Comparison of ENCODE assay signal across 8 cellular contexts in the genomic region with DNA sequence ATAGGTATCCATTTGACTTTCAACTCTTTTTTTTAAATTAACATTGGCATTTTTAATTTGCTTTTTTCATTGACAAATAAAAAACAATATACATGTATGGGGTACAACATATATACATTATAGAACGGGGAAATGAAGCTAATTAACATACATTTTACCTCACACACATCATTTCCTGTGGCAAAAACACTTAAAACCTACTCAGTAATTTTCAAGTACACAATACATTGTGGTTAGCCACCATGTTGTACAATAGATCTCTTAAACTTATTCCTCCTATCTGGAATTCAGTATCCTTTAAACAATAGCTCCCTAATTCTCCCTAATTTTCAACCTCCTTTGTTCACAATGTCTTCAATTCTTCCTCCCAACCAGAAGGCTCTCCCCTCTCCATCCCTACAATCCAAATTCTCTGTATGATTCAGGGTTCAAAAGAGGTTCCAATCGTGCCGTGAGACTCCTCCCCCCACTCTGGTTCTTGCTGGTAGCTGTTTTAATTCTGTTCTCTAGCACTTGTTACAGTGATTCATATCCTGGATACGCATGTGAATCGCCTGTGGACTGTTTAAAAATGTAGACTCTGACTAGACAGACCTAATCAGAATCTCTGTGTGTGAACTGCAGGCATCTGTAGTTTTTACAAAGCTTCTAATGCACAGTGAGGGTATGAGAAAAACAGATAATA.
A peak's percentile ranks its signal among the peaks of the same experiment; 100 is the strongest.
DNase-seq lines count a peak whose midpoint lies in the region; ATAC-seq and TF ChIP-seq lines count a peak whose summit lies in the region.

No MANE protein-coding gene starts in this region.

- peak; percentile 45 for DNase-seq in SK-MEL-5 (ENCODE audit: low read depth, low spot score)
- peak; percentile 94 for DNase-seq in choroid plexus epithelial cell (ENCODE audit: low read depth)
- DNase-seq in stimulated activated CD4-positive, alpha-beta T cell treated with anti-CD3 and anti-CD28 coated beads, Interleukin-12 subunit alpha, Interleukin-12 subunit beta, amount 100 ng/mL, for 48 hours (ENCODE audit: low read depth in 2 of 3, low spot score in 1 of 3) = peak; percentile 42 to 55 (median 51)
- DNase-seq in HuH-7.5 (ENCODE audit: low spot score) = no peak
- DNase-seq in DMS79 (lab: John Stamatoyannopoulos, UW) = no peak
- no peak for DNase-seq in KG1 (lab: John Stamatoyannopoulos, UW)

- peak; percentile 45 for ATAC-seq in GM19463 (IDR thresholded peaks at IDR 0.05; ENCODE audit: unreplicated experiment)
- ATAC-seq in GM18868 (IDR thresholded peaks at IDR 0.05; ENCODE audit: unreplicated experiment) = no peak

- no peak for TF ChIP-seq CTCF in choroid plexus epithelial cell (conservative IDR thresholded peaks at IDR 0.05; ENCODE audit: low read depth, low read length)

- H3K4me3 ChIP-seq in choroid plexus epithelial cell (ENCODE audit: low read depth, low read length) = peak overlapping the region; percentile 2

- in situ Hi-C loops in SK-MEL-5 (cut with HindIII; ENCODE audit: low pct_unique_long_range_greater_than_20kb, low sequenced_read_pairs) = no loop called here

Comparison
In these comparisons a context has a peak if more than half of its experiments do, and no peak if none do; other contexts are left out.
1. DNase-seq: peak in SK-MEL-5 (single experiment), choroid plexus epithelial cell (single experiment) and stimulated activated CD4-positive, alpha-beta T cell treated with anti-CD3 and anti-CD28 coated beads, Interleukin-12 subunit alpha, Interleukin-12 subunit beta, amount 100 ng/mL, for 48 hours (3 of 3); none in HuH-7.5 (single experiment), DMS79 (single experiment) and KG1 (single experiment).